Comparison of ENCODE assay signal across 9 cellular contexts in the genomic region with DNA sequence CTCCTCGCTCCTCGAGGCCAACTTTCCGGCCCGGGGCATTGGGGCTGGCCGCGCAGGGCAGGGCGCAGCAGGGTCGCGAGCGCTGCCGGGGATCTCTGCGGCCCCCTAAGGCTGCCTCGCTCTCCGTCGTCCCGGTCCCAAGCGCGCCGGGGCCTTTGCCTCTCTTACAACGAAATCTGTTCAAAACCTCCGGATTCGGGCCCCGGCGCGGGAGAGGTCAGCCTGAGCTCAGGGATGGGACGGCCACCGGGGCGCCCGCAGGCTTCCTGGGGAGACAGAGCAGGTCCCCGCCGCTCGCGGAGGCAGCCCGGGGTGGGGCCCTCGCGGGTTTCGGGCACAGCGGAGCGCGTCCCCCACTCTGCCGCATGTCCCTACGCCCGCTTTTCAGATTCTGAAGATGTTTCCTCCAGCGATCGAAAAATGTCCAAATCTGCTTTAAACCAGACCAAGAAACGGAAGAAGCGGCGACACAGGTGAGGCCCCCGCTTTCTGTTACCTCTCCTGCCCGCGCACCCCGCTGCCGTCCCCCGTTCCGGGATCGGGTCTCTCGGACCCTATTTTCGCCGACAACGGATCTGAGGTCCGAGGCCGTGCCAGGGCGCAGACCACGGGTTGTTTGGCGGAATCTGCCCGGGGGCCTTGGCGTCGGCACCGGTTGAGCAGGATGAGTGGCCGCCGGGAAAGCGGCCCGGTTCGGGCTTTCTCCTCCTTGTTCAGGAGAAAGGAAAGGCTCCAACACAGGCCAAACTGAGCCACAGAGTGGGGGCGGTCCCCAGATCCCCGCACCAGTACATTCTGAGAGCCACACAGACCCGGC. TPM values are rescaled to one million over a fixed set of nuclear protein-coding genes. Genes with fewer than 3 reads are reported as not detected.
A peak's percentile ranks its signal among the peaks of the same experiment; 100 is the strongest.
DNase-seq lines count a peak whose midpoint lies in the region; ATAC-seq and TF ChIP-seq lines count a peak whose summit lies in the region.
"Had no signal": no experiment of that assay in that cellular context is flagged by ENCODE, and none has a peak within 500 bp of the region (broad histone marks: within the 10 kb centered on the region; RNA-seq: fewer than 3 reads in every experiment).

No MANE protein-coding gene starts in this region.

- H3K4me3 ChIP-seq in GM06990 (replicated peaks; ENCODE audit: low read depth, low read length), result peak overlapping the region; percentile 5
- H3K4me3 ChIP-seq in WERI-Rb-1 (ENCODE audit: low read depth, low read length), result peak overlapping the region; percentile 36
- H3K4me3 ChIP-seq in heart right ventricle, result peak overlapping the region; percentile 17 to 45 (median 27)

- H3K36me3 ChIP-seq in GM06990 (ENCODE audit: control insufficient read depth, insufficient read depth, low read length) (no peaks in the 10 kb centered on the region), WERI-Rb-1 (no peaks in the 10 kb centered on the region), heart right ventricle (no peaks in the 10 kb centered on the region)

- intact Hi-C loops in heart right ventricle (cut with DNase I), result no loop called here

- H3K27me3 ChIP-seq in GM06990 (replicated peaks; ENCODE audit: control insufficient read depth, insufficient read depth, low read length), result peaks cover 10% of the 10 kb centered on the region
- peaks cover 27% of the 10 kb centered on the region for H3K27me3 ChIP-seq in WERI-Rb-1 (ENCODE audit: insufficient read depth, low read depth, severe bottlenecking)
- H3K27me3 ChIP-seq in heart right ventricle, result peaks cover 43 to 98% (median 93%) of the 10 kb centered on the region in 7 donors

- H3K4me1 ChIP-seq in heart right ventricle, result peaks cover 11 to 32% (median 24%) of the 10 kb centered on the region in 9 donors

- WGBS in heart right ventricle, 2 donors, result 1 to 2% methylated on average over 76 to 77 of the region's 77 CpGs

- ATAC-seq in heart right ventricle (peak in 5 of 8 donors; percentile 9 to 46 (median 40)), GM21367 (IDR thresholded peaks at IDR 0.05; ENCODE audit: unreplicated experiment) (no peak), GM21786 (IDR thresholded peaks at IDR 0.05; ENCODE audit: unreplicated experiment) (no peak), GM19463 (IDR thresholded peaks at IDR 0.05; ENCODE audit: unreplicated experiment) (no peak)

- TF ChIP-seq CTCF in GM06990 (IDR thresholded peaks at IDR 0.05; ENCODE audit: insufficient read depth, low read length, poor library complexity, severe bottlenecking), result no peak
- no peak for TF ChIP-seq CTCF in WERI-Rb-1 (IDR thresholded peaks at IDR 0.05; ENCODE audit: low read depth, low read length)
- TF ChIP-seq CTCF in heart right ventricle (IDR thresholded peaks at IDR 0.05), result no peak

- H3K27ac ChIP-seq in WERI-Rb-1 (no peak overlapping the region), heart right ventricle (no peak overlapping the region)
- H3K27ac ChIP-seq: HL-60 had no signal

- H3K9me3 ChIP-seq in WERI-Rb-1 (ENCODE audit: severe bottlenecking) (peaks cover 3% of the 10 kb centered on the region), heart right ventricle (no peaks in the 10 kb centered on the region)

- no peak for DNase-seq in GM06990 (ENCODE audit: extremely low read depth, insufficient read length)
- no peak for DNase-seq in WERI-Rb-1
- DNase-seq in heart right ventricle, result no peak
- peak; percentile 83 for DNase-seq in retina
- no peak for DNase-seq in stimulated activated CD8-positive, alpha-beta memory T cell treated with anti-CD3 and anti-CD28 coated beads, Interleukin-4, amount 100 ng/mL, for 48 hours

RNA-seq across cellular contexts. Expression of a gene that starts 1.8 kb away (rescaled TPM):
- not detected for total RNA-seq in heart right ventricle
- polyA plus RNA-seq in heart right ventricle, result not detected

Comparison
In these comparisons a context has a peak if more than half of its experiments do, and no peak if none do; other contexts are left out.
1. ATAC-seq: peak in heart right ventricle (5 of 8); none in GM21367 (single experiment), GM21786 (single experiment) and GM19463 (single experiment).
2. Peak in every context shown above with its lines, with median percentiles within 50 percentile points of each other: H3K4me3 ChIP-seq.